Comparison of ENCODE assay signal across 1 cellular context in the genomic region with DNA sequence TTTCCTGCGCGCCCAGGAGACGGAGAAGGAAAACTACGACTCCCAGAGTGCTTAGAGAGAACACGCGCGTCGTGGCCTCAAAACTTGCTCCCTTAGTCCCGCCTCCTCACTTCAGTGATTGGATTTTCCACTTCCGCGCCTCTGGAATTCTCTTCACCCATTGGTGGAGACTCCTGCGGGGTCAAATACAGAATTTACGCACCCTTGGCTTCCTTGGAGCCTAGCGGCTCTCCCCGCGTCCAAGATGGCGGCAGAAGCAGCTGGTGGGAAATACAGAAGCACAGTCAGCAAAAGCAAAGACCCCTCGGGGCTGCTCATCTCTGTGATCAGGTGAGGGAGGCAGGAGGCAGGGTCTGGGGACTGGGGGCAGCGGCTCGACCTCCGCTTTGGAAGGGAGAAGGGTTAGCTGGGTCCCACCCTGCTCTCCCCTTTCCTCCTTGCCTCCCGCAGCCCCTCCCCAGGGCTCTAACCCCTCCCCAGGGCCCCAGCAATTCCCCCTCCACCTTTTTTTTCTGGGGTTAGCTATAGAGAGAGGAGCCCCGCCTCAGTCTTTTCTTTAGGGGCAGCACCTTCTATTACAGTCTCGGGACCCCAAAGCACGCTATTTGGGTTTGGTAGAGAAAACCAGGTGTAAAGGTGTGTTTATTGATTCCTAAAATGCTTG.
TF ChIP-seq lines count a peak whose summit lies in the region.

TSS of gene EXOC4 (plus strand) at position 221 of the 664 bp plus-strand sequence.

TF ChIP-seq in HepG2, 621 proteins besides CTCF, POLR2A, EP300 and RAD21 (continued from another document and continues in another):
- TF ChIP-seq, protein P1, sequence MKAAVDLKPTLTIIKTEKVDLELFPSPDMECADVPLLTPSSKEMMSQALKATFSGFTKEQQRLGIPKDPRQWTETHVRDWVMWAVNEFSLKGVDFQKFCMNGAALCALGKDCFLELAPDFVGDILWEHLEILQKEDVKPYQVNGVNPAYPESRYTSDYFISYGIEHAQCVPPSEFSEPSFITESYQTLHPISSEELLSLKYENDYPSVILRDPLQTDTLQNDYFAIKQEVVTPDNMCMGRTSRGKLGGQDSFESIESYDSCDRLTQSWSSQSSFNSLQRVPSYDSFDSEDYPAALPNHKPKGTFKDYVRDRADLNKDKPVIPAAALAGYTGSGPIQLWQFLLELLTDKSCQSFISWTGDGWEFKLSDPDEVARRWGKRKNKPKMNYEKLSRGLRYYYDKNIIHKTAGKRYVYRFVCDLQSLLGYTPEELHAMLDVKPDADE (CRISPR knock-in tag; IDR thresholded peaks at IDR 0.05), result no peak
- peak; percentile 79 for TF ChIP-seq PHF20 (CRISPR knock-in tag; IDR thresholded peaks at IDR 0.05)
- no peak for TF ChIP-seq XBP1 (CRISPR knock-in tag; IDR thresholded peaks at IDR 0.05)
- TF ChIP-seq KDM5A (IDR thresholded peaks at IDR 0.05; ENCODE audit: borderline replicate concordance, low read length), result peak; percentile 44; the same call in 1 of the 2 replicates
- no peak for TF ChIP-seq PCBP1 (IDR thresholded peaks at IDR 0.05; ENCODE audit: borderline replicate concordance, low read depth, low read length)
- TF ChIP-seq, protein P2, sequence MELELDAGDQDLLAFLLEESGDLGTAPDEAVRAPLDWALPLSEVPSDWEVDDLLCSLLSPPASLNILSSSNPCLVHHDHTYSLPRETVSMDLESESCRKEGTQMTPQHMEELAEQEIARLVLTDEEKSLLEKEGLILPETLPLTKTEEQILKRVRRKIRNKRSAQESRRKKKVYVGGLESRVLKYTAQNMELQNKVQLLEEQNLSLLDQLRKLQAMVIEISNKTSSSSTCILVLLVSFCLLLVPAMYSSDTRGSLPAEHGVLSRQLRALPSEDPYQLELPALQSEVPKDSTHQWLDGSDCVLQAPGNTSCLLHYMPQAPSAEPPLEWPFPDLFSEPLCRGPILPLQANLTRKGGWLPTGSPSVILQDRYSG (CRISPR knock-in tag; IDR thresholded peaks at IDR 0.05), result no peak
- TF ChIP-seq, protein P3, sequence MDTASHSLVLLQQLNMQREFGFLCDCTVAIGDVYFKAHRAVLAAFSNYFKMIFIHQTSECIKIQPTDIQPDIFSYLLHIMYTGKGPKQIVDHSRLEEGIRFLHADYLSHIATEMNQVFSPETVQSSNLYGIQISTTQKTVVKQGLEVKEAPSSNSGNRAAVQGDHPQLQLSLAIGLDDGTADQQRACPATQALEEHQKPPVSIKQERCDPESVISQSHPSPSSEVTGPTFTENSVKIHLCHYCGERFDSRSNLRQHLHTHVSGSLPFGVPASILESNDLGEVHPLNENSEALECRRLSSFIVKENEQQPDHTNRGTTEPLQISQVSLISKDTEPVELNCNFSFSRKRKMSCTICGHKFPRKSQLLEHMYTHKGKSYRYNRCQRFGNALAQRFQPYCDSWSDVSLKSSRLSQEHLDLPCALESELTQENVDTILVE (CRISPR knock-in tag; IDR thresholded peaks at IDR 0.05), result no peak
- TF ChIP-seq GRHL1 (CRISPR knock-in tag; conservative IDR thresholded peaks at IDR 0.05), result no peak
- no peak for TF ChIP-seq RFXAP (CRISPR knock-in tag; IDR thresholded peaks at IDR 0.05; ENCODE audit: borderline replicate concordance)
- peak; percentile 88 for TF ChIP-seq ZNF501 (CRISPR knock-in tag; IDR thresholded peaks at IDR 0.05)
- TF ChIP-seq EEA1 (CRISPR knock-in tag; IDR thresholded peaks at IDR 0.05; ENCODE audit: borderline replicate concordance), result no peak
- TF ChIP-seq ATM (IDR thresholded peaks at IDR 0.05; ENCODE audit: borderline replicate concordance), result no peak
- TF ChIP-seq GABPB1 (CRISPR knock-in tag; IDR thresholded peaks at IDR 0.05), result peak; percentile 87
- TF ChIP-seq ZSCAN12 (CRISPR knock-in tag; IDR thresholded peaks at IDR 0.05), result no peak
- TF ChIP-seq BCL6 (CRISPR knock-in tag; IDR thresholded peaks at IDR 0.05), result no peak
- TF ChIP-seq CEBPG (CRISPR knock-in tag; IDR thresholded peaks at IDR 0.05), result no peak
- no peak for TF ChIP-seq ZNF747 (CRISPR knock-in tag; IDR thresholded peaks at IDR 0.05; ENCODE audit: borderline replicate concordance)
- TF ChIP-seq, protein P4, sequence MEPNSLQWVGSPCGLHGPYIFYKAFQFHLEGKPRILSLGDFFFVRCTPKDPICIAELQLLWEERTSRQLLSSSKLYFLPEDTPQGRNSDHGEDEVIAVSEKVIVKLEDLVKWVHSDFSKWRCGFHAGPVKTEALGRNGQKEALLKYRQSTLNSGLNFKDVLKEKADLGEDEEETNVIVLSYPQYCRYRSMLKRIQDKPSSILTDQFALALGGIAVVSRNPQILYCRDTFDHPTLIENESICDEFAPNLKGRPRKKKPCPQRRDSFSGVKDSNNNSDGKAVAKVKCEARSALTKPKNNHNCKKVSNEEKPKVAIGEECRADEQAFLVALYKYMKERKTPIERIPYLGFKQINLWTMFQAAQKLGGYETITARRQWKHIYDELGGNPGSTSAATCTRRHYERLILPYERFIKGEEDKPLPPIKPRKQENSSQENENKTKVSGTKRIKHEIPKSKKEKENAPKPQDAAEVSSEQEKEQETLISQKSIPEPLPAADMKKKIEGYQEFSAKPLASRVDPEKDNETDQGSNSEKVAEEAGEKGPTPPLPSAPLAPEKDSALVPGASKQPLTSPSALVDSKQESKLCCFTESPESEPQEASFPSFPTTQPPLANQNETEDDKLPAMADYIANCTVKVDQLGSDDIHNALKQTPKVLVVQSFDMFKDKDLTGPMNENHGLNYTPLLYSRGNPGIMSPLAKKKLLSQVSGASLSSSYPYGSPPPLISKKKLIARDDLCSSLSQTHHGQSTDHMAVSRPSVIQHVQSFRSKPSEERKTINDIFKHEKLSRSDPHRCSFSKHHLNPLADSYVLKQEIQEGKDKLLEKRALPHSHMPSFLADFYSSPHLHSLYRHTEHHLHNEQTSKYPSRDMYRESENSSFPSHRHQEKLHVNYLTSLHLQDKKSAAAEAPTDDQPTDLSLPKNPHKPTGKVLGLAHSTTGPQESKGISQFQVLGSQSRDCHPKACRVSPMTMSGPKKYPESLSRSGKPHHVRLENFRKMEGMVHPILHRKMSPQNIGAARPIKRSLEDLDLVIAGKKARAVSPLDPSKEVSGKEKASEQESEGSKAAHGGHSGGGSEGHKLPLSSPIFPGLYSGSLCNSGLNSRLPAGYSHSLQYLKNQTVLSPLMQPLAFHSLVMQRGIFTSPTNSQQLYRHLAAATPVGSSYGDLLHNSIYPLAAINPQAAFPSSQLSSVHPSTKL (CRISPR knock-in tag; IDR thresholded peaks at IDR 0.05), result peak; percentile 24; the same call in 1 of the 2 replicates
- no peak for TF ChIP-seq ZBTB46 (CRISPR knock-in tag; IDR thresholded peaks at IDR 0.05; ENCODE audit: borderline replicate concordance)
- no peak for TF ChIP-seq MAZ (IDR thresholded peaks at IDR 0.05; ENCODE audit: borderline replicate concordance, low read depth, low read length)
- TF ChIP-seq MAZ (CRISPR knock-in tag; IDR thresholded peaks at IDR 0.05; ENCODE audit: low read depth), result no peak
- TF ChIP-seq, protein P5, sequence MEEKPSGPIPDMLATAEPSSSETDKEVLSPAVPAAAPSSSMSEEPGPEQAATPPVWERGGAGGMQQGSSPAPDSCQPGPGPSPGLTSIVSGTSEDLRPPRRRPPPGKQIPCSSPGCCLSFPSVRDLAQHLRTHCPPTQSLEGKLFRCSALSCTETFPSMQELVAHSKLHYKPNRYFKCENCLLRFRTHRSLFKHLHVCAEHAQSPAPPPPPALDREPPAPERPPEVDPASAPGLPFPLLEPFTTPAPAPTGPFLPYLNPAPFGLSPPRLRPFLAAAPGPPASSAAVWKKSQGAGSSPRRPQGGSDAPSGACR (CRISPR knock-in tag; IDR thresholded peaks at IDR 0.05), result no peak
- TF ChIP-seq ZMYM3 (CRISPR knock-in tag; IDR thresholded peaks at IDR 0.05), result no peak
- TF ChIP-seq PTBP1 (IDR thresholded peaks at IDR 0.05; ENCODE audit: low read depth, low read length, poor library complexity, severe bottlenecking), result no peak
- TF ChIP-seq MEIS1 (CRISPR knock-in tag; IDR thresholded peaks at IDR 0.05; ENCODE audit: borderline replicate concordance), result no peak
- no peak for TF ChIP-seq RNF2 (conservative IDR thresholded peaks at IDR 0.05; ENCODE audit: low read depth)
- TF ChIP-seq FOXO1 (CRISPR knock-in tag; IDR thresholded peaks at IDR 0.05), result no peak
- no peak for TF ChIP-seq ZNF615 (CRISPR knock-in tag; IDR thresholded peaks at IDR 0.05; ENCODE audit: borderline replicate concordance)
- TF ChIP-seq EZH2 (conservative IDR thresholded peaks at IDR 0.05; ENCODE audit: low read depth, low read length), result no peak
- no peak for TF ChIP-seq HDAC1 (CRISPR knock-in tag; IDR thresholded peaks at IDR 0.05)
- no peak for TF ChIP-seq ZSCAN22 (CRISPR knock-in tag; IDR thresholded peaks at IDR 0.05)
- no peak for TF ChIP-seq REPIN1 (CRISPR knock-in tag; IDR thresholded peaks at IDR 0.05; ENCODE audit: borderline replicate concordance, low read depth)
- TF ChIP-seq NPAS2 (CRISPR knock-in tag; IDR thresholded peaks at IDR 0.05; ENCODE audit: borderline replicate concordance), result no peak
- no peak for TF ChIP-seq GLI4 (CRISPR knock-in tag; IDR thresholded peaks at IDR 0.05; ENCODE audit: borderline replicate concordance)
- no peak for TF ChIP-seq ZFAT (CRISPR knock-in tag; conservative IDR thresholded peaks at IDR 0.05)
- no peak; the same call in 1 of the 2 replicates for TF ChIP-seq ZNF232 (CRISPR knock-in tag; IDR thresholded peaks at IDR 0.05; ENCODE audit: borderline replicate concordance)
- no peak for TF ChIP-seq ZNF784 (CRISPR knock-in tag; IDR thresholded peaks at IDR 0.05; ENCODE audit: borderline replicate concordance)
- no peak for TF ChIP-seq NR3C1 (CRISPR knock-in tag; IDR thresholded peaks at IDR 0.05)
- TF ChIP-seq SP140L (CRISPR knock-in tag; IDR thresholded peaks at IDR 0.05; ENCODE audit: borderline replicate concordance), result no peak
- no peak for TF ChIP-seq TBX3 (IDR thresholded peaks at IDR 0.05; ENCODE audit: borderline replicate concordance)
- TF ChIP-seq REL (CRISPR knock-in tag; conservative IDR thresholded peaks at IDR 0.05), result no peak
- peak; percentile 89 for TF ChIP-seq KAT8 (CRISPR knock-in tag; IDR thresholded peaks at IDR 0.05)
- TF ChIP-seq ELF3 (CRISPR knock-in tag; IDR thresholded peaks at IDR 0.05), result peak; percentile 55
- no peak for TF ChIP-seq ZNF816 (CRISPR knock-in tag; IDR thresholded peaks at IDR 0.05; ENCODE audit: borderline replicate concordance)
- no peak for TF ChIP-seq ZFP36L1 (CRISPR knock-in tag; IDR thresholded peaks at IDR 0.05)
- no peak for TF ChIP-seq ZNF33A (CRISPR knock-in tag; IDR thresholded peaks at IDR 0.05; ENCODE audit: borderline replicate concordance)
- TF ChIP-seq TRIM22 (IDR thresholded peaks at IDR 0.05), result no peak
- no peak for TF ChIP-seq ZFP1 (CRISPR knock-in tag; IDR thresholded peaks at IDR 0.05)
- no peak for TF ChIP-seq PPARG (CRISPR knock-in tag; conservative IDR thresholded peaks at IDR 0.05)
